Comparison of ENCODE assay signal across 8 cellular contexts in genomic region chr2:190534310-190535118, GRCh38. TPM values are rescaled to one million over a fixed set of nuclear protein-coding genes. Genes with fewer than 3 reads are reported as not detected.
A peak's percentile ranks its signal among the peaks of the same experiment; 100 is the strongest.
DNase-seq lines count a peak whose midpoint lies in the region; ATAC-seq and TF ChIP-seq lines count a peak whose summit lies in the region.

A gene with protein sequence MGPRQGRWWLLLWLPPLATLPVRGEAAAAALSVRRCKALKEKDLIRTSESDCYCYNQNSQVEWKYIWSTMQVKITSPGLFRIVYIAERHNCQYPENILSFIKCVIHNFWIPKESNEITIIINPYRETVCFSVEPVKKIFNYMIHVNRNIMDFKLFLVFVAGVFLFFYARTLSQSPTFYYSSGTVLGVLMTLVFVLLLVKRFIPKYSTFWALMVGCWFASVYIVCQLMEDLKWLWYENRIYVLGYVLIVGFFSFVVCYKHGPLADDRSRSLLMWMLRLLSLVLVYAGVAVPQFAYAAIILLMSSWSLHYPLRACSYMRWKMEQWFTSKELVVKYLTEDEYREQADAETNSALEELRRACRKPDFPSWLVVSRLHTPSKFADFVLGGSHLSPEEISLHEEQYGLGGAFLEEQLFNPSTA (minus strand): TSS chr2:190534722. CDS start chr2:190534655, 67 bp downstream.

- H3K9me2 ChIP-seq in OCI-LY1 (ENCODE audit: low read depth, low read length) = no peaks in the 10 kb centered on the region

- ATAC-seq in GM19438 (IDR thresholded peaks at IDR 0.05; ENCODE audit: low read depth, unreplicated experiment) = peak; percentile 56
- ATAC-seq in HG03565 (IDR thresholded peaks at IDR 0.05; ENCODE audit: unreplicated experiment) = peak; percentile 53

- H3K4me3 ChIP-seq in OCI-LY1 (ENCODE audit: low read depth, low read length, poor library complexity, severe bottlenecking) = peak within 1 kb of the TSS; percentile 72
- peak within 1 kb of the TSS; percentile 64 for H3K4me3 ChIP-seq in epithelial cell of proximal tubule (ENCODE audit: low read depth, low read length)

- peaks cover 6% of the 10 kb centered on the region; the same call in 1 of the 2 replicates for H3K36me3 ChIP-seq in OCI-LY1 (ENCODE audit: insufficient read depth, low read length)

- H3K4me1 ChIP-seq in OCI-LY1 (ENCODE audit: insufficient read depth, low read length, severe bottlenecking) = peaks cover 33% of the 10 kb centered on the region

- H3F3A ChIP-seq in OCI-LY1 (ENCODE audit: insufficient read depth, low read length) = no peaks in the 10 kb centered on the region

- TF ChIP-seq CTCF in OCI-LY1 (IDR thresholded peaks at IDR 0.05; ENCODE audit: low read length) (no peak), epithelial cell of proximal tubule (conservative IDR thresholded peaks at IDR 0.05; ENCODE audit: low read depth, low read length) (no peak)

- H3K27me3 ChIP-seq in OCI-LY1 (ENCODE audit: insufficient read depth, low read length) = no peaks in the 10 kb centered on the region

- H2AFZ ChIP-seq in OCI-LY1 (ENCODE audit: low read length) = peak within 1 kb of the TSS; percentile 76

- H3K79me2 ChIP-seq in OCI-LY1 (ENCODE audit: insufficient read depth, low read length) = no peaks in the 10 kb centered on the region

- H4K20me1 ChIP-seq in OCI-LY1 (ENCODE audit: insufficient read depth, low read length) = no peaks in the 10 kb centered on the region

- H3K9me3 ChIP-seq in OCI-LY1 (ENCODE audit: low read length) = peaks cover 8% of the 10 kb centered on the region

- DNase-seq in CMK (ENCODE audit: low read depth) (peak; percentile 63), activated T-cell treated with anti-CD3 and anti-CD28 coated beads for 1 hour (ENCODE audit: low read depth) (peak; percentile 65), epithelial cell of proximal tubule (ENCODE audit: low read depth) (no peak), mucosa of gallbladder (ENCODE audit: low spot score) (peak; percentile 58)
- DNase-seq in stimulated activated CD8-positive, alpha-beta memory T cell treated with anti-CD3 and anti-CD28 coated beads, Interleukin-7, amount 100 ng/mL, for 1 hour (ENCODE audit: low read depth in 2 of 2) = peak; percentile 62 to 73

- H3K4me2 ChIP-seq in OCI-LY1 (ENCODE audit: low read length) = peak within 1 kb of the TSS; percentile 82

- H3K27ac ChIP-seq in OCI-LY1 (ENCODE audit: low read depth, low read length, poor library complexity, severe bottlenecking) = peak within 1 kb of the TSS; percentile 65

- H3K9ac ChIP-seq in OCI-LY1 (ENCODE audit: low read length) = peak within 1 kb of the TSS; percentile 79

RNA-seq across cellular contexts. Expression of the gene that starts here (rescaled TPM):
- 5.1 and 15.0 TPM in 2 replicates for total RNA-seq in epithelial cell of proximal tubule
- total RNA-seq in mucosa of gallbladder = 3.8 TPM
